Comparison of ENCODE assay signal across 17 cellular contexts in the genomic region with DNA sequence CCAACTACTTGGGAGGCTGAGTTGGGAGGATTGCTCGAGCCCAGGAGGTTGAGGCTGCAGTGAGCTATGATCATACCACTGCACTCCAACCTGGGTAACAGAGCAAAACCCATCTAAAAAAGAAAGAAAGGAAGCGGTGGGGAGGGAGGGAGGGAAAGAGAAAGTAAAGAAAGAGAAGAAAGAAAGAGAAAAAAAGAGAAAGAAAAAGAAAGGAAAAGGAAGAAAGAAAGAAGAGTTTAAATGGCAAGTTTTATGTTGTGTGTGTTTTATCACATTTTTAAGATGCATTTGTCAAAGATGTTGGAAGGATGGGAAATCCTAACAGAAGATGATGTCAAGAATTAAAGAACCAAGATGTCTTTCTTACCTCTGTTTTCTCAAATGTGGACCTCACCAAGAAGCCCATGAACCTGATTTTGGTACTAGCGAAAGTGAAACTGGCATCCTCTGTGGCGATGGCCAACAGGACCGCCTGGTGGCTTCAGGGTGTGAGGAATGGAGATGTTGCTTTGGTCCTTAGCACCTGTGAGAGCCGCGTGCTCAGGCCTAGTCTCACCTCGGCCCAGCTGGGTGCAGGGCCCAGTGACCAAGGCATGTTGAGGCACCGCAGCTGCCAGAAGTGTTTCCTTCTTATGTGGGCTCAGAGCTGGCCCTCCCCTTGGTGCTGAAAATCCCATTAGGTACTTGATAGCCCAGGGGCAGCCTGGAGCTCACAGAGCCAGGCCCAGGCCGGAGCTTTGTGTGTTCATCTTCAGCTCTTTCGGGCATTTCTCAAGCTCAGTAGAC. TPM values are rescaled to one million over a fixed set of nuclear protein-coding genes. Genes with fewer than 3 reads are reported as not detected.
DNase-seq lines count a peak whose midpoint lies in the region; ATAC-seq and TF ChIP-seq lines count a peak whose summit lies in the region.
"Had no signal": no experiment of that assay in that cellular context is flagged by ENCODE, and none has a peak within 500 bp of the region (broad histone marks: within the 10 kb centered on the region; RNA-seq: fewer than 3 reads in every experiment).

No MANE protein-coding gene starts in this region.

- H3K4me1 ChIP-seq in OCI-LY7 (ENCODE audit: insufficient read depth, low read length, poor library complexity, severe bottlenecking) (peaks cover 10% of the 10 kb centered on the region), upper lobe of right lung (no peaks in the 10 kb centered on the region)
- H3K4me1 ChIP-seq: Caco-2 had no signal

- no TSS peak for BruUV-seq in OCI-LY7 (replicated peaks; lab: Mats Ljungman, UMichigan)

- no peaks in the 10 kb centered on the region for H3K27me3 ChIP-seq in upper lobe of right lung

- no peaks in the 10 kb centered on the region for H3K9me3 Mint-ChIP-seq in activated T-cell treated with anti-CD3 and anti-CD28 coated beads, Interleukin-2, amount 50 U/mL, for 72 hours
- no peaks in the 10 kb centered on the region for H3K9me3 Mint-ChIP-seq in effector memory CD8-positive, alpha-beta T cell
- H3K9me3 Mint-ChIP-seq: CD14-positive monocyte had no signal

- H3K27ac ChIP-seq in OCI-LY7 (ENCODE audit: low read depth, low read length, poor library complexity, severe bottlenecking) (no peak overlapping the region), upper lobe of right lung (no peak overlapping the region)

- intact Hi-C loops in OCI-LY7 (cut with micrococcal nuclease; ENCODE audit: unreplicated experiment) (no loop called here), upper lobe of right lung (cut with DNase I) (no loop called here)

- DNase-seq in activated T-cell treated with anti-CD3 and anti-CD28 coated beads, Interleukin-2, amount 50 U/mL, for 72 hours = no peak
- no peak for DNase-seq in activated T-cell treated with anti-CD3 and anti-CD28 coated beads, Interleukin-2, amount 50 U/mL, for 48 hours
- DNase-seq in OCI-LY7 (ENCODE audit: low spot score) (peak; percentile 10), fibroblast of pulmonary artery (ENCODE audit: low read depth) (peak; percentile 3), upper lobe of right lung (peak; percentile 47)
- DNase-seq in activated effector memory CD4-positive, alpha-beta T cell treated with Interleukin-2 at 50 U/mL for 16 hours = no peak
- DNase-seq in effector memory CD8-positive, alpha-beta T cell = no peak
- DNase-seq: Caco-2, DMS53, GOT3, NCI-H1417, NCI-H1930, NCI-H2171, NCI-H446 treated with DMSO at 0.1 percent for 48 hours, NCI-H774 had no signal

- no peak overlapping the region for H3K4me3 Mint-ChIP-seq in activated T-cell treated with anti-CD3 and anti-CD28 coated beads, Interleukin-2, amount 50 U/mL, for 72 hours
- H3K4me3 Mint-ChIP-seq in effector memory CD8-positive, alpha-beta T cell = no peak overlapping the region
- H3K4me3 Mint-ChIP-seq: CD14-positive monocyte had no signal

- H3K4me3 ChIP-seq in OCI-LY7 (ENCODE audit: low read depth, low read length, poor library complexity, severe bottlenecking) (no peak overlapping the region), fibroblast of pulmonary artery (replicated peaks; ENCODE audit: low read depth, low read length) (no peak overlapping the region), upper lobe of right lung (no peak overlapping the region)

- H3K36me3 Mint-ChIP-seq in activated T-cell treated with anti-CD3 and anti-CD28 coated beads, Interleukin-2, amount 50 U/mL, for 72 hours (ENCODE audit: insufficient read depth in 2 of 2) = no peaks in the 10 kb centered on the region
- H3K36me3 Mint-ChIP-seq in effector memory CD8-positive, alpha-beta T cell (ENCODE audit: insufficient read depth) = no peaks in the 10 kb centered on the region
- H3K36me3 Mint-ChIP-seq: CD14-positive monocyte had no signal

- CTCF ChIA-PET in OCI-LY7 (lab: Charles Lee; ENCODE audit: unreplicated experiment) = no interaction called here

- H3K79me2 ChIP-seq in OCI-LY7 (ENCODE audit: insufficient read depth, low read depth, low read length) = no peaks in the 10 kb centered on the region

- no peaks in the 10 kb centered on the region for H3K9me3 ChIP-seq in OCI-LY7 (ENCODE audit: low read length)
- no peaks in the 10 kb centered on the region for H3K9me3 ChIP-seq in upper lobe of right lung
- H3K9me3 ChIP-seq: Caco-2 had no signal

- no peaks in the 10 kb centered on the region for H3K9me2 ChIP-seq in OCI-LY7 (ENCODE audit: insufficient read depth, low read length)

- no peak overlapping the region for H2AFZ ChIP-seq in OCI-LY7 (ENCODE audit: low read length)

- TF ChIP-seq CTCF in OCI-LY7 (conservative IDR thresholded peaks at IDR 0.05; ENCODE audit: low read length) = no peak
- no peak for TF ChIP-seq CTCF in fibroblast of pulmonary artery (IDR thresholded peaks at IDR 0.05; ENCODE audit: low read length, missing control alignments)
- no peak for TF ChIP-seq CTCF in upper lobe of right lung (IDR thresholded peaks at IDR 0.05)

- no peaks in the 10 kb centered on the region for H3K4me1 Mint-ChIP-seq in activated T-cell treated with anti-CD3 and anti-CD28 coated beads, Interleukin-2, amount 50 U/mL, for 72 hours (ENCODE audit: low read depth)
- H3K4me1 Mint-ChIP-seq in effector memory CD8-positive, alpha-beta T cell (ENCODE audit: low read depth in 2 of 2) = no peaks in the 10 kb centered on the region
- H3K4me1 Mint-ChIP-seq: CD14-positive monocyte had no signal

- H3K4me2 ChIP-seq in OCI-LY7 (ENCODE audit: low read length) = no peak overlapping the region

- H3K36me3 ChIP-seq in OCI-LY7 (ENCODE audit: insufficient read depth, low read length) (no peaks in the 10 kb centered on the region), upper lobe of right lung (no peaks in the 10 kb centered on the region)

- H3K27me3 Mint-ChIP-seq in activated T-cell treated with anti-CD3 and anti-CD28 coated beads, Interleukin-2, amount 50 U/mL, for 72 hours (ENCODE audit: low read depth) = no peaks in the 10 kb centered on the region
- H3K27me3 Mint-ChIP-seq in effector memory CD8-positive, alpha-beta T cell = peaks cover 0 to 3% of the 10 kb centered on the region in 2 donors

- H4K20me1 ChIP-seq in OCI-LY7 (ENCODE audit: insufficient read depth, low read length) = no peaks in the 10 kb centered on the region

- no peak for ATAC-seq in activated T-cell treated with anti-CD3 and anti-CD28 coated beads, Interleukin-2, amount 50 U/mL, for 72 hours (replicated peaks in 1 of 2)
- ATAC-seq in upper lobe of right lung (no peak), GM18498 (IDR thresholded peaks at IDR 0.05; ENCODE audit: unreplicated experiment) (no peak)
- ATAC-seq in effector memory CD8-positive, alpha-beta T cell (replicated peaks) = no peak

- POLR2A ChIA-PET in OCI-LY7 (lab: Charles Lee) = interaction anchor here (0.6 kb wide), 2 partner anchors 166 to 530 kb away, joined by 4 read pairs; no protein-coding TSS in a partner anchor

- peak overlapping the region; percentile 42 for H3K27ac Mint-ChIP-seq in activated T-cell treated with anti-CD3 and anti-CD28 coated beads, Interleukin-2, amount 50 U/mL, for 72 hours
- H3K27ac Mint-ChIP-seq in effector memory CD8-positive, alpha-beta T cell = peak overlapping the region in 1 of 2 donors; percentile 22
- H3K27ac Mint-ChIP-seq: CD14-positive monocyte had no signal

RNA-seq across cellular contexts. Expression of gene UCMA, which starts 9.8 kb away (rescaled TPM):
- not detected for total RNA-seq in activated T-cell treated with anti-CD3 and anti-CD28 coated beads, Interleukin-2, amount 50 U/mL, for 72 hours
- total RNA-seq in OCI-LY7 (2014; rRNA removed; shearing (Covaris generic)) = not detected in 2 replicates
- total RNA-seq in OCI-LY7 (2022) (not detected in 2 replicates), upper lobe of right lung (not detected)
- total RNA-seq: Caco-2 had no signal

Comparison
In these comparisons a context has a peak if more than half of its experiments do, and no peak if none do; other contexts are left out.
1. DNase-seq: peak in OCI-LY7 (single experiment), fibroblast of pulmonary artery (single experiment) and upper lobe of right lung (single experiment); none in activated T-cell treated with anti-CD3 and anti-CD28 coated beads, Interleukin-2, amount 50 U/mL, for 72 hours (0 of 2), activated T-cell treated with anti-CD3 and anti-CD28 coated beads, Interleukin-2, amount 50 U/mL, for 48 hours (0 of 2), activated effector memory CD4-positive, alpha-beta T cell treated with Interleukin-2 at 50 U/mL for 16 hours (single experiment) and effector memory CD8-positive, alpha-beta T cell (0 of 3).